14 cellular contexts compared by ENCODE assay signal in the genomic region with DNA sequence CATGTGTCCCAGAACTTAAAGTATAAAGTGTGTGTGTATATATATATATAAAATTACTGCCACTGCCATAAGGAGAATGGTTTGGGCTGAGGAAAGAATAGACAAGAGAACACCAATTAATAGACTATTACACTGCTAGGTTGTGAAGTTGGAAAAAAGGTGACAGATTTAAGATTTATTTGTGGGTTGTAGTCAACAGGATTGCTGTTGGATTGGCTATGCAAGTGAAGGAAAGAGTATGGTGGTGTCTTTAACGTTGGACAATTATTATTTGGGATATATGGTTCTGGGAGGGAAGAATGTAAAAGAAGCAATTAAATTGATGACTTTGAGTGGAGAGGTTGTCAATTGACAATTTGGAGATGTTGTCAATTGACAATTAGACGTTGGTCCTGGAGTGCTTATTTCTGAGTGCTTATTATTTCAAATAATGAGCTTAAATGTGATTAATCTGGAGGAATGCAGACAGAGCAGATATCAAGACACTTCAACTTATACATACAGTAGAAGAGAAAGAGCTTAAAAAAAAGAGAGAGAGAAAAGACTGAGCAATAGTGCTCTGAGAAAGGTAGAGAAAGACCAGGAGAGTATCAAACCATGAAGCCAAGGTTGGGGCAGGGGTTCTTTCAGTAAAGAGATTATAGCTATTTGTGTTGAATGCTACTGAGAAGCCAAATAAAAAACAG. TPM values are rescaled to one million over a fixed set of nuclear protein-coding genes. Genes with fewer than 3 reads are reported as not detected.
A peak's percentile ranks its signal among the peaks of the same experiment; 100 is the strongest.
DNase-seq lines count a peak whose midpoint lies in the region; ATAC-seq, FAIRE-seq and TF ChIP-seq lines count a peak whose summit lies in the region.
"Had no signal": no experiment of that assay in that cellular context is flagged by ENCODE, and none has a peak within 500 bp of the region (broad histone marks: within the 10 kb centered on the region; RNA-seq: fewer than 3 reads in every experiment).

No MANE protein-coding gene starts in this region.

- peaks cover 5% of the 10 kb centered on the region for H3K36me3 ChIP-seq in bronchial epithelial cell (ENCODE audit: control insufficient read depth, insufficient read depth, low read length)
- no peaks in the 10 kb centered on the region for H3K36me3 ChIP-seq in gastrocnemius medialis
- H3K36me3 ChIP-seq: HAP-1 had no signal

- H3K27me3 ChIP-seq in bronchial epithelial cell (ENCODE audit: control insufficient read depth, insufficient read depth, low read length) (no peaks in the 10 kb centered on the region), foreskin keratinocyte (no peaks in the 10 kb centered on the region), gastrocnemius medialis (no peaks in the 10 kb centered on the region)

- ATAC-seq in foreskin keratinocyte: peak; percentile 43
- no peak for ATAC-seq in gastrocnemius medialis
- ATAC-seq: CD8-positive, alpha-beta T cell had no signal

- H3K4me3 ChIP-seq in bronchial epithelial cell (ENCODE audit: low read depth, low read length) (no peak overlapping the region), gastrocnemius medialis (no peak overlapping the region)
- H3K4me3 ChIP-seq: HAP-1 had no signal

- intact Hi-C loops in gastrocnemius medialis (cut with DNase I; ENCODE audit: low total_unique reads): no loop called here

- no peak for TF ChIP-seq CTCF in bronchial epithelial cell (IDR thresholded peaks at IDR 0.05; ENCODE audit: insufficient read depth, low read length, severe bottlenecking)
- TF ChIP-seq CTCF in foreskin keratinocyte (conservative IDR thresholded peaks at IDR 0.05): no peak
- TF ChIP-seq CTCF in gastrocnemius medialis (IDR thresholded peaks at IDR 0.05 in 4 of 5, conservative IDR thresholded peaks at IDR 0.05 in 1 of 5): no peak

- no peaks in the 10 kb centered on the region for H3K4me1 ChIP-seq in foreskin keratinocyte
- H3K4me1 ChIP-seq in gastrocnemius medialis: no peaks in the 10 kb centered on the region
- H3K4me1 ChIP-seq: Caco-2, HAP-1 had no signal

- no peak for FAIRE-seq in bronchial epithelial cell (lab: Jason Lieb, UNC)
- FAIRE-seq: H1 had no signal

- DNase-seq in HT-29 (ENCODE audit: low spot score) (peak; percentile 7), bronchial epithelial cell (ENCODE audit: low read depth) (peak; percentile 61), foreskin keratinocyte (peak in 1 of 2 donors; percentile 46), amniotic stem cell (lab: John Stamatoyannopoulos, UW) (no peak), gastrocnemius medialis (no peak), anterior cingulate cortex (lab: John Stamatoyannopoulos, UW) (no peak), COLO829 (ENCODE audit: low spot score) (no peak)
- DNase-seq: Caco-2; CD8-positive, alpha-beta T cell; DND-41; GF-D8 had no signal

- no peak for TF ChIP-seq POLR2A in gastrocnemius medialis (IDR thresholded peaks at IDR 0.05)

- no peaks in the 10 kb centered on the region for H3K9me3 ChIP-seq in gastrocnemius medialis
- H3K9me3 ChIP-seq: Caco-2, HAP-1 had no signal

- in situ Hi-C loops in gastrocnemius medialis (cut with MboI; ENCODE audit: low sequenced_read_pairs in 4 of 4): no loop called here

- no peak overlapping the region for H3K27ac ChIP-seq in foreskin keratinocyte
- H3K27ac ChIP-seq in gastrocnemius medialis: no peak overlapping the region
- H3K27ac ChIP-seq: HL-60 had no signal

RNA-seq across cellular contexts. Expression of a gene that starts 9.8 kb away (rescaled TPM):
- total RNA-seq in HT-29 (2014; rRNA removed; shearing (Covaris generic)): 7.9 and 12.9 TPM in 2 replicates
- 13.6 and 22.1 TPM in 2 replicates for total RNA-seq in bronchial epithelial cell
- 25.1 and 40.7 TPM in 2 replicates for total RNA-seq in foreskin keratinocyte
- polyA plus RNA-seq in foreskin keratinocyte: 5.6 and 7.2 TPM in 2 replicates
- under 1 TPM in 3 of 4 donors, not detected in 1; 0.23 to 0.58 (median 0.25) TPM for total RNA-seq in gastrocnemius medialis

Comparison
In these comparisons a context has a peak if more than half of its experiments do, and no peak if none do; other contexts are left out.
1. DNase-seq: peak in HT-29 (single experiment) and bronchial epithelial cell (single experiment); none in amniotic stem cell (single experiment), gastrocnemius medialis (0 of 2), anterior cingulate cortex (0 of 58) and COLO829 (single experiment).